8 cellular contexts compared by ENCODE assay signal in the genomic region with DNA sequence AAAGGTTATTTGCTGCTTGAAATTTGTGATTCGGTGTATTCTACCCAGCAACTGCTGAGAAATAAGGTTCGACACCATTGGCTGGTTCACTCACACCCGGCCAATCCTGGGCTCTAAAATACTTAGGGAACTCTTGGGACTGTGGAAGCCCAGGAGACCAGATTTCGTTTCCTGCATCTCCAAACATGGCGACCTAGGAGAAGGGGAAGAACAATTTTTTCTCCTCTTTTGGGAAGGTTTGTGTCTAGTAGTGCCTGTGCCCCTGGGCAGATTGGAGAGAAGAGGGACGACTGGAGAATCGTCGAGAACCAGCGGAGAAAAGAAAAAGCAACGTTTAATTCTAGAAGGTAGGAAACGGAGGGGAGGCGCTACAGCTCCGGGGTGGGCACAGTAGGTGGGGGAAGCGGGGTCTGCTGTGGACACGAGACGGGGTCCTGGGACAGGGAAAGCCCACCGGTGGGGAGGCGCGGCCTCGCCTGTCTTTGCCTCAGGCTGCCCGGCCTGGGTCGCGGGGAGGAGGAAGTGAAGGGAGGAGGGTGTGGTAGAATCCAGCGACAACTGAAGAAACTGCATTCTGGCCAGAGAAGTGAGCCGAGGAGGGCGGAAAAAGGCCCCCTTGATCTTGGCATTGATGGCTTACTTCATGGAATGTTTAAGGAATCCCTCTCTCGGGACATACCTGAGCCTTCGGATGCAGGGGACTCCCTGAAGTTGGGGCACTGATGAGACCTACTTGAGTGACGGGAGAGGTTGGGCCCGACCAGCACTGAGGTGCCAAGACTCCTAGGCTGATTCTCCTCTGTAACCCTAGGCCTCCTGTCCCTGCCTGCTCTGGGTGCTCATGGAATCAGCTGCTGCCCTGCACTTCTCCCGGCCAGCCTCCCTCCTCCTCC. TPM values are rescaled to one million over a fixed set of nuclear protein-coding genes. Genes with fewer than 3 reads are reported as not detected.
DNase-seq lines count a peak whose midpoint lies in the region; ATAC-seq and TF ChIP-seq lines count a peak whose summit lies in the region.

A gene (plus strand): TSS at position 160 of the 893 bp plus-strand sequence. CDS start 682 bp downstream, at position 842.

- TF ChIP-seq POLR2A in GM18951 (IDR thresholded peaks at IDR 0.05; ENCODE audit: extremely low read depth, insufficient read depth, insufficient read length), result peak; percentile 44

- H3K4me2 ChIP-seq in smooth muscle cell, result peak within 1 kb of the TSS; percentile 79

- peak within 1 kb of the TSS; percentile 91 for H3K9ac ChIP-seq in smooth muscle cell (ENCODE audit: low read depth)

- peak within 1 kb of the TSS; percentile 97 for H3K4me3 Mint-ChIP-seq in central memory CD8-positive, alpha-beta T cell

- H2AFZ ChIP-seq in smooth muscle cell (ENCODE audit: low read depth), result peak within 1 kb of the TSS; percentile 94

- peak; percentile 82 for DNase-seq in AG09309 (ENCODE audit: low read depth)
- peak; percentile 91 for DNase-seq in NCI-H2227 treated with DMSO at 0.1 percent for 48 hours (lab: John Stamatoyannopoulos, UW)
- DNase-seq in central memory CD8-positive, alpha-beta T cell (ENCODE audit: low spot score in 2 of 2), result peak; percentile 28 to 60
- peak; percentile 95 for DNase-seq in inferior parietal cortex (ENCODE audit: extremely low spot score)
- DNase-seq in smooth muscle cell (lab: John Stamatoyannopoulos, UW; ENCODE audit: unreplicated experiment), result peak; percentile 22

- H3K9me3 ChIP-seq in smooth muscle cell (replicated peaks; ENCODE audit: low read depth), result no peaks in the 10 kb centered on the region

- TF ChIP-seq CTCF in AG09309 (IDR thresholded peaks at IDR 0.05; ENCODE audit: control insufficient read depth, insufficient read depth, low read depth, low read length, missing control alignments) (no peak), WI38 (IDR thresholded peaks at IDR 0.05; ENCODE audit: low read depth, low read length) (no peak), smooth muscle cell (IDR thresholded peaks at IDR 0.05; ENCODE audit: borderline replicate concordance, insufficient read depth, poor library complexity, severe bottlenecking) (no peak)

- WGBS in smooth muscle cell (ENCODE audit: low lambda C conversion rate), result 1% methylated on average over 27 of the region's 31 CpGs

- peaks cover 10% of the 10 kb centered on the region for H3K36me3 ChIP-seq in smooth muscle cell (ENCODE audit: low read depth)

- H3K79me2 ChIP-seq in smooth muscle cell (ENCODE audit: low read depth), result peaks cover 41% of the 10 kb centered on the region

- peak within 1 kb of the TSS; percentile 91 for H3K27ac Mint-ChIP-seq in central memory CD8-positive, alpha-beta T cell (ENCODE audit: low read depth)

- H3K4me3 ChIP-seq in AG09309 (ENCODE audit: control insufficient read depth, low read depth, low read length) (peak within 1 kb of the TSS; percentile 89), WI38 (ENCODE audit: low read depth, low read length) (peak within 1 kb of the TSS; percentile 92), smooth muscle cell (peak within 1 kb of the TSS; percentile 74)

- peaks cover 8% of the 10 kb centered on the region for H4K20me1 ChIP-seq in smooth muscle cell (ENCODE audit: low read depth)

- no peaks in the 10 kb centered on the region for H3K27me3 Mint-ChIP-seq in central memory CD8-positive, alpha-beta T cell

- H3K27ac ChIP-seq in smooth muscle cell (ENCODE audit: low read depth), result peak within 1 kb of the TSS; percentile 88

- H3F3A ChIP-seq in smooth muscle cell (ENCODE audit: low read depth), result no peaks in the 10 kb centered on the region

- peaks cover 69% of the 10 kb centered on the region for H3K4me1 Mint-ChIP-seq in central memory CD8-positive, alpha-beta T cell

- H3K27me3 ChIP-seq in smooth muscle cell (ENCODE audit: low read depth), result no peaks in the 10 kb centered on the region

- H3K4me1 ChIP-seq in smooth muscle cell (ENCODE audit: low read depth), result peaks cover 9% of the 10 kb centered on the region

- in situ Hi-C loops in GM18951 (cut with MboI; ENCODE audit: low sequenced_read_pairs, unreplicated experiment), result no loop called here

- no peaks in the 10 kb centered on the region for H3K9me3 Mint-ChIP-seq in central memory CD8-positive, alpha-beta T cell

- ATAC-seq in HG03175 (IDR thresholded peaks at IDR 0.05; ENCODE audit: unreplicated experiment), result peak; percentile 98
- peak; percentile 98 for ATAC-seq in central memory CD8-positive, alpha-beta T cell (replicated peaks; ENCODE audit: extremely low read depth, poor library complexity, severe bottlenecking)

- peaks cover 43% of the 10 kb centered on the region for H3K36me3 Mint-ChIP-seq in central memory CD8-positive, alpha-beta T cell (ENCODE audit: insufficient read depth)

RNA-seq across cellular contexts. Expression of the gene that starts here (rescaled TPM):
- total RNA-seq in smooth muscle cell, result 27.2 and 40.5 TPM in 2 replicates
- 31.1 and 36.3 TPM in 2 replicates for polyA plus RNA-seq in smooth muscle cell

Comparison
In these comparisons a context has a peak if more than half of its experiments do, and no peak if none do; other contexts are left out.
1. Peak in every context shown above with its lines: DNase-seq, ATAC-seq, H3K4me3 ChIP-seq and H3K27ac ChIP-seq.
2. DNase-seq: peak in every context shown above with its lines; median percentile 95 in inferior parietal cortex; 91 in NCI-H2227 treated with DMSO at 0.1 percent for 48 hours; 82 in AG09309; 44 in central memory CD8-positive, alpha-beta T cell; 22 in smooth muscle cell.